In the genomic region with DNA sequence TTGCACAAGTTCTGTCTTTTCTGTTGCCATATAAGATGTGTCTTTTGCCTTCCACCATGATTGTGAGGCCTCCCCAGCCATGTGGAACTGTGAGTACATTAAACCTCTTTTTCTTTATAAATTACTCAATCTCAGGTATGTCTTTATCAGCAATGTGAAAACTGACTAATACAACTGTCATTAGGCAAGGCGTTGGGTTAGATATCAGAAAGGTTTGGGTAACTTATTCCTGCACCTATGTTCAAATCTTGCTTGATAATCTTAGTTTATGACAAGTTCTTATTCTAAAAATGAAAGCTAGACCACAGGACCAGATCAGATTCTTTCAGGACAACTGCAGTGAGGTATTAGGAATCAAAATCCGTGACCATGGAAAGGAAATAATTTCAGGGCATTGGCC, we compare ENCODE assay signal across 20 cellular contexts.
DNase-seq lines count a peak whose midpoint lies in the region; FAIRE-seq and TF ChIP-seq lines count a peak whose summit lies in the region.
"Had no signal": no experiment of that assay in that cellular context is flagged by ENCODE, and none has a peak within 500 bp of the region (broad histone marks: within the 10 kb centered on the region; RNA-seq: fewer than 3 reads in every experiment).

No MANE protein-coding gene starts in this region.

- FAIRE-seq in H54 (lab: Jason Lieb, UNC), result no peak
- FAIRE-seq: G401.6, GM12892, GM19239, H1 had no signal

- H3K9ac ChIP-seq in subcutaneous abdominal adipose tissue (ENCODE audit: low read length in 5 of 5) (no peak overlapping the region), Karpas-422 (ENCODE audit: low read length) (no peak overlapping the region)
- H3K9ac ChIP-seq: GM23248 had no signal

- H4K20me1 ChIP-seq in Karpas-422 (ENCODE audit: insufficient read depth, low read depth, low read length), result no peaks in the 10 kb centered on the region

- H3K36me3 ChIP-seq in subcutaneous abdominal adipose tissue (ENCODE audit: control insufficient read depth in 5 of 5, insufficient read depth in 5 of 5, low read length in 5 of 5) (no peaks in the 10 kb centered on the region), Karpas-422 (ENCODE audit: insufficient read depth, low read length) (no peaks in the 10 kb centered on the region)
- H3K36me3 ChIP-seq: HAP-1 had no signal

- no peaks in the 10 kb centered on the region for H3K9me3 ChIP-seq in subcutaneous abdominal adipose tissue (ENCODE audit: control insufficient read depth in 5 of 5, low read length in 5 of 5)
- no peaks in the 10 kb centered on the region for H3K9me3 ChIP-seq in Karpas-422 (ENCODE audit: low read length)
- H3K9me3 ChIP-seq: Caco-2, HAP-1 had no signal

- DNase-seq in NCI-H226 (peak; percentile 51), epithelial cell of esophagus (ENCODE audit: low read depth) (peak; percentile 51), myocyte (ENCODE audit: low read depth) (peak; percentile 8), NCI-H524 (lab: John Stamatoyannopoulos, UW) (no peak), Karpas-422 (no peak), H54 (ENCODE audit: insufficient read length, low spot score) (no peak)
- DNase-seq in activated effector memory CD4-positive, alpha-beta T cell treated with anti-CD3 and anti-CD28 coated beads, Interleukin-2, amount 50 U/mL, for 16 hours, result no peak
- DNase-seq: C1 segment of cervical spinal cord; Caco-2; CD4-positive, CD25-positive, alpha-beta regulatory T cell; CD8-positive, alpha-beta T cell; DMS153; DND-41; GM23248 had no signal

- H3K9me2 ChIP-seq in Karpas-422 (replicated peaks; ENCODE audit: insufficient read depth, low read length), result no peaks in the 10 kb centered on the region

- no peak overlapping the region for H2AFZ ChIP-seq in Karpas-422 (ENCODE audit: low read length)

- no peak for TF ChIP-seq CTCF in epithelial cell of esophagus (IDR thresholded peaks at IDR 0.05; ENCODE audit: insufficient read depth, low read depth, low read length, missing control alignments)

- H3K4me1 ChIP-seq in subcutaneous abdominal adipose tissue (ENCODE audit: control insufficient read depth in 5 of 5, insufficient read depth in 5 of 5, low read length in 5 of 5) (no peaks in the 10 kb centered on the region), Karpas-422 (ENCODE audit: low read length) (peaks cover 11% of the 10 kb centered on the region)
- H3K4me1 ChIP-seq: Caco-2, HAP-1 had no signal

- no peak overlapping the region for H3K4me3 ChIP-seq in epithelial cell of esophagus (ENCODE audit: low read length)
- no peak overlapping the region for H3K4me3 ChIP-seq in subcutaneous abdominal adipose tissue (ENCODE audit: low read depth in 1 of 5, low read length in 5 of 5)
- no peak overlapping the region for H3K4me3 ChIP-seq in Karpas-422 (ENCODE audit: low read length)
- H3K4me3 ChIP-seq: GM23248, HAP-1 had no signal

- H3K27me3 ChIP-seq in subcutaneous abdominal adipose tissue (ENCODE audit: control insufficient read depth in 5 of 5, insufficient read depth in 4 of 5, low read length in 5 of 5), result peaks cover 0 to 4% (median 0%) of the 10 kb centered on the region in 5 donors
- no peaks in the 10 kb centered on the region for H3K27me3 ChIP-seq in Karpas-422 (ENCODE audit: low read length)

- TF ChIP-seq POLR2A in H54 (IDR thresholded peaks at IDR 0.05; ENCODE audit: low read depth, low read length), result no peak

- no peak overlapping the region for H3K4me2 ChIP-seq in Karpas-422 (ENCODE audit: low read depth, low read length, poor library complexity, severe bottlenecking)

- H3K27ac ChIP-seq in subcutaneous abdominal adipose tissue (ENCODE audit: low read depth, low read length) (peak overlapping the region; percentile 2), Karpas-422 (ENCODE audit: low read length) (no peak overlapping the region)

- no peaks in the 10 kb centered on the region for H3K79me2 ChIP-seq in Karpas-422 (ENCODE audit: low read length)

Comparison
In these comparisons a context has a peak if more than half of its experiments do, and no peak if none do; other contexts are left out.
1. DNase-seq: peak in NCI-H226 (single experiment), epithelial cell of esophagus (single experiment) and myocyte (single experiment); none in NCI-H524 (0 of 2), Karpas-422 (single experiment), H54 (single experiment) and activated effector memory CD4-positive, alpha-beta T cell treated with anti-CD3 and anti-CD28 coated beads, Interleukin-2, amount 50 U/mL, for 16 hours (single experiment).